Comparison of ENCODE assay signal across 18 cellular contexts in the genomic region with DNA sequence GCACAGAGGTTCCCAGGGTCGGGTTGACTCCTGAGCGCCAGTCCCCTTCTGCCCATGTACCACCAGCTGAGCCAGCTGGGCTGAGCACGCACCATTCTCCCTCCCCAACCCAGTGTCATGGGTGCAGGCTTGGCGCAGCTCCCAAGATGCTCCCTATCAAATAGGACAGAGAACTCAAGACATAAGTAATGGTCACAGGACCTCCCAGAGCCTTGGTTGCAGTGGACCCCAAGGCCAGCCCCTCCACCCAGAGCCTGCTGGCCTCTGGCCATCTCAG. TPM values are rescaled to one million over a fixed set of nuclear protein-coding genes. Genes with fewer than 3 reads are reported as not detected.
DNase-seq lines count a peak whose midpoint lies in the region; ATAC-seq and TF ChIP-seq lines count a peak whose summit lies in the region.
"Had no signal": no experiment of that assay in that cellular context is flagged by ENCODE, and none has a peak within 500 bp of the region (broad histone marks: within the 10 kb centered on the region; RNA-seq: fewer than 3 reads in every experiment).

No MANE protein-coding gene starts in this region.

- H3K27me3 Mint-ChIP-seq in natural killer cell (ENCODE audit: low read depth in 2 of 2) = no peaks in the 10 kb centered on the region
- H3K27me3 Mint-ChIP-seq in natural killer cell treated with Interleukin-12 subunit alpha and Interleukin-12 subunit beta and Interleukin-15 and Interleukin-18, amount 100 ng/mL, for 72 hours = no peaks in the 10 kb centered on the region
- H3K27me3 Mint-ChIP-seq in dendritic cell treated with granulocyte-macrophage colony-stimulating factor and Interleukin-4, amounts not matched to agents 40 ng/mL and 50 ng/mL, for 4 days = no peaks in the 10 kb centered on the region
- H3K27me3 Mint-ChIP-seq: naive B cell; stimulated activated naive CD8-positive, alpha-beta T cell treated with anti-CD3 and anti-CD28 coated beads, Interleukin-15, Interleukin-2, amounts not matched to agents 100 ng/mL and 50 ng/mL, for 24 hours had no signal

- peaks cover 19 to 25% of the 10 kb centered on the region in 2 donors for H3K4me1 Mint-ChIP-seq in natural killer cell
- H3K4me1 Mint-ChIP-seq in natural killer cell treated with Interleukin-12 subunit alpha and Interleukin-12 subunit beta and Interleukin-15 and Interleukin-18, amount 100 ng/mL, for 72 hours (ENCODE audit: low read depth in 2 of 2) = peaks cover 25 to 35% of the 10 kb centered on the region in 2 donors
- peaks cover 81% of the 10 kb centered on the region for H3K4me1 Mint-ChIP-seq in dendritic cell treated with granulocyte-macrophage colony-stimulating factor and Interleukin-4, amounts not matched to agents 40 ng/mL and 50 ng/mL, for 4 days (ENCODE audit: low read depth)

- no peaks in the 10 kb centered on the region for H3K27me3 ChIP-seq in rectal smooth muscle tissue (ENCODE audit: control insufficient read depth, insufficient read depth, low read length)

- no peak for ATAC-seq in natural killer cell
- ATAC-seq in natural killer cell treated with Interleukin-12 subunit alpha and Interleukin-12 subunit beta and Interleukin-15 and Interleukin-18, amount 100 ng/mL, for 72 hours = no peak
- no peak for ATAC-seq in HG02763 (IDR thresholded peaks at IDR 0.05; ENCODE audit: unreplicated experiment)
- no peak for ATAC-seq in GM19023 (IDR thresholded peaks at IDR 0.05; ENCODE audit: unreplicated experiment)

- DNase-seq in natural killer cell = no peak
- no peak for DNase-seq in natural killer cell treated with Interleukin-12 subunit alpha and Interleukin-12 subunit beta and Interleukin-15 and Interleukin-18, amount 100 ng/mL, for 72 hours (ENCODE audit: low spot score)
- DNase-seq in caudate nucleus (lab: John Stamatoyannopoulos, UW) = no peak
- no peak for DNase-seq in stimulated activated CD4-positive, alpha-beta T cell treated with anti-CD3 and anti-CD28 coated beads, Interleukin-4, amount 100 ng/mL, for 1 hour
- DNase-seq: activated CD4-positive, alpha-beta T cell treated with anti-CD3 and anti-CD28 coated beads for 4 hours; effector CD4-positive, alpha-beta T cell; Kasumi-1; naive B cell; NCI-H1048; NCI-H2029; NCI-H446; SHP77 had no signal

- no peaks in the 10 kb centered on the region for H3K9me3 Mint-ChIP-seq in natural killer cell
- no peaks in the 10 kb centered on the region for H3K9me3 Mint-ChIP-seq in natural killer cell treated with Interleukin-12 subunit alpha and Interleukin-12 subunit beta and Interleukin-15 and Interleukin-18, amount 100 ng/mL, for 72 hours
- no peaks in the 10 kb centered on the region for H3K9me3 Mint-ChIP-seq in dendritic cell treated with granulocyte-macrophage colony-stimulating factor and Interleukin-4, amounts not matched to agents 40 ng/mL and 50 ng/mL, for 4 days
- H3K9me3 Mint-ChIP-seq: naive B cell; stimulated activated naive CD8-positive, alpha-beta T cell treated with anti-CD3 and anti-CD28 coated beads, Interleukin-15, Interleukin-2, amounts not matched to agents 100 ng/mL and 50 ng/mL, for 24 hours had no signal

- H3K36me3 ChIP-seq in rectal smooth muscle tissue (ENCODE audit: control insufficient read depth, insufficient read depth, low read length) = peaks cover 35% of the 10 kb centered on the region

- H3K27ac ChIP-seq in rectal smooth muscle tissue (ENCODE audit: low read depth, low read length) (peak overlapping the region; percentile 65), caudate nucleus (ENCODE audit: low read depth, low read length) (no peak overlapping the region)

- no peak overlapping the region for H3K9ac ChIP-seq in rectal smooth muscle tissue (ENCODE audit: low read length)
- H3K9ac ChIP-seq: parathyroid adenoma had no signal

- H3K36me3 Mint-ChIP-seq in natural killer cell = no peaks in the 10 kb centered on the region
- H3K36me3 Mint-ChIP-seq in natural killer cell treated with Interleukin-12 subunit alpha and Interleukin-12 subunit beta and Interleukin-15 and Interleukin-18, amount 100 ng/mL, for 72 hours = peaks cover 9% of the 10 kb centered on the region
- H3K36me3 Mint-ChIP-seq in dendritic cell treated with granulocyte-macrophage colony-stimulating factor and Interleukin-4, amounts not matched to agents 40 ng/mL and 50 ng/mL, for 4 days (ENCODE audit: low read depth) = peaks cover 77% of the 10 kb centered on the region

- H3K4me1 ChIP-seq in rectal smooth muscle tissue (ENCODE audit: control insufficient read depth, insufficient read depth, low read length) = peaks cover 19% of the 10 kb centered on the region

- peak overlapping the region; percentile 24 to 30 for H3K27ac Mint-ChIP-seq in natural killer cell
- H3K27ac Mint-ChIP-seq in natural killer cell treated with Interleukin-12 subunit alpha and Interleukin-12 subunit beta and Interleukin-15 and Interleukin-18, amount 100 ng/mL, for 72 hours = peak overlapping the region in 1 of 2 donors; percentile 99
- H3K27ac Mint-ChIP-seq in dendritic cell treated with granulocyte-macrophage colony-stimulating factor and Interleukin-4, amounts not matched to agents 40 ng/mL and 50 ng/mL, for 4 days = peak overlapping the region; percentile 15
- H3K27ac Mint-ChIP-seq: stimulated activated naive CD8-positive, alpha-beta T cell treated with anti-CD3 and anti-CD28 coated beads, Interleukin-15, Interleukin-2, amounts not matched to agents 100 ng/mL and 50 ng/mL, for 24 hours had no signal

- H3K4me3 Mint-ChIP-seq in natural killer cell = no peak overlapping the region
- no peak overlapping the region for H3K4me3 Mint-ChIP-seq in natural killer cell treated with Interleukin-12 subunit alpha and Interleukin-12 subunit beta and Interleukin-15 and Interleukin-18, amount 100 ng/mL, for 72 hours
- peak overlapping the region; percentile 90 for H3K4me3 Mint-ChIP-seq in dendritic cell treated with granulocyte-macrophage colony-stimulating factor and Interleukin-4, amounts not matched to agents 40 ng/mL and 50 ng/mL, for 4 days
- H3K4me3 Mint-ChIP-seq: stimulated activated naive CD8-positive, alpha-beta T cell treated with anti-CD3 and anti-CD28 coated beads, Interleukin-15, Interleukin-2, amounts not matched to agents 100 ng/mL and 50 ng/mL, for 24 hours had no signal

- no peak for TF ChIP-seq CTCF in natural killer cell (IDR thresholded peaks at IDR 0.05)

- intact Hi-C loops in natural killer cell (cut with micrococcal nuclease) = no loop called here
- intact Hi-C loops in dendritic cell treated with granulocyte-macrophage colony-stimulating factor and Interleukin-4, amounts not matched to agents 40 ng/mL and 50 ng/mL, for 4 days (cut with micrococcal nuclease) = no loop called here

- H3K4me3 ChIP-seq in rectal smooth muscle tissue (ENCODE audit: low read length) = no peak overlapping the region

RNA-seq across cellular contexts. Expression of a gene that starts 1.8 kb away (rescaled TPM):
- 10 to 100 TPM; 23.1 to 35.5 (median 27.2) TPM for total RNA-seq in natural killer cell
- 10 to 100 TPM; 16.5 to 20.6 TPM for total RNA-seq in natural killer cell treated with Interleukin-12 subunit alpha and Interleukin-12 subunit beta and Interleukin-15 and Interleukin-18, amount 100 ng/mL, for 72 hours
